In the genomic region with DNA sequence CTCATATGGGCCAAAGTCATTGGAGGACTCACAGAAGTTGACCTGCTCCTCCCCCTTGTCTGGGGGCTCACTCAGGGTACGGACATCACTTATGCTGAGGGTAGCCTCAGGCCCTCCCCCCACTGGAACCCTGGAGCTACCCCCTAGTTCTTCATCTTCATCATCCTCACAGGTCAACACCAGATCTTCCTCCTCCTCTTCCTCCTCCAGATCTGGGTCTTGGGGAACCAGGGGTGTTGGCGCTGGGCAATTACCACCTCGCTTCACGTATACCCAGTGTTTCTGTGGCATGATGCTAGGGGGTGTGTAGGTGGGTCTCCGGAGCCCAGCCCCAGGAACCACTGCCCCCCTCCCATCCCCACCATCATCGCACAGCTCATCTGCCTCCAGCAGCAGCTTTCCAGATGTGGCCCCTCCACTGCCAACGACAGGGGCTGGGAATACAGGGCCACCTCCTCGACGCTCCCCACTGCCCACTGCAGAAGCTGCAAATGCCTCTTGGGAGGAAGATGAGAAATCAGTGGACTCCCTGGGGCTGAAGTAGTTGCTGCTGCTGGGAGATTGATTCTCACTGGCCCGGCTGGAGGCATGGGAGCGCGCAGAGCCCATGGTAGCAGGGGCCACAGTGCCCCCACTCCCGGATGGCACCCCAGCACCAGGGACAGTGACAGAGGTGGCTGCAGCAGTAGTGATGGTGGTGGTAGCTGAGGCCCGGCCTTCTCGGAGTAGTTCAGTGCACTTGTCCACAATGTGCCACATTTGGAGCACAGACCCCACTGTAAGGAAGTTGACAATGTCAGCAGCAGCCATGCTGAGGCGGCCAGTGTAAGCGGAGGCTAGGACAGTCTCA, we compare ENCODE assay signal across 11 cellular contexts. TPM values are rescaled to one million over a fixed set of nuclear protein-coding genes. Genes with fewer than 3 reads are reported as not detected.
DNase-seq lines count a peak whose midpoint lies in the region; FAIRE-seq and TF ChIP-seq lines count a peak whose summit lies in the region.
"Had no signal": no experiment of that assay in that cellular context is flagged by ENCODE, and none has a peak within 500 bp of the region (broad histone marks: within the 10 kb centered on the region; RNA-seq: fewer than 3 reads in every experiment).

No MANE protein-coding gene starts in this region.

- no peak for TF ChIP-seq EP300 in esophagus muscularis mucosa (IDR thresholded peaks at IDR 0.05)

- no peak for FAIRE-seq in frontal cortex (lab: Jason Lieb, UNC)
- FAIRE-seq: A204.1, GM19239 had no signal

- TF ChIP-seq POLR2A in esophagus muscularis mucosa (IDR thresholded peaks at IDR 0.05; ENCODE audit: low read depth) (no peak), spleen (IDR thresholded peaks at IDR 0.05) (no peak)

- in situ Hi-C loops in ACHN (cut with HindIII; ENCODE audit: low pct_ligation_motif_present, low pct_unique_long_range_greater_than_20kb, low sequenced_read_pairs) = no loop called here

- peaks cover 58% of the 10 kb centered on the region for H3K4me1 Mint-ChIP-seq in T-helper 1 cell treated with Interleukin-12 subunit alpha and Interleukin-12 subunit beta and Interleukin-4 antibody, amounts not matched to agents 30 μg/mL and 1 μg/mL, for 36 hours (ENCODE audit: low read depth)

- H3K36me3 Mint-ChIP-seq in T-helper 1 cell treated with Interleukin-12 subunit alpha and Interleukin-12 subunit beta and Interleukin-4 antibody, amounts not matched to agents 30 μg/mL and 1 μg/mL, for 36 hours (ENCODE audit: low read depth) = peaks cover 64% of the 10 kb centered on the region

- H3K4me1 ChIP-seq in esophagus muscularis mucosa (peaks cover 53 to 85% (median 77%) of the 10 kb centered on the region in 4 donors), spleen (peaks cover 62 to 84% (median 78%) of the 10 kb centered on the region in 6 donors)

- TF ChIP-seq CTCF in RWPE1 (conservative IDR thresholded peaks at IDR 0.05; ENCODE audit: low read depth) = no peak
- TF ChIP-seq CTCF in esophagus muscularis mucosa (IDR thresholded peaks at IDR 0.05) = no peak
- TF ChIP-seq CTCF in spleen (IDR thresholded peaks at IDR 0.05 in 8 of 11, conservative IDR thresholded peaks at IDR 0.05 in 3 of 11) = no peak

- no peak for DNase-seq in T-helper 1 cell
- DNase-seq in RWPE1 (ENCODE audit: low spot score) = no peak
- DNase-seq in esophagus muscularis mucosa (ENCODE audit: extremely low spot score) = no peak
- DNase-seq in spleen = no peak
- DNase-seq in ACHN = no peak
- no peak for DNase-seq in frontal cortex (ENCODE audit: low spot score in 2 of 2)
- DNase-seq in DMS153 treated with DMSO at 0.1 percent for 48 hours (lab: John Stamatoyannopoulos, UW; ENCODE audit: unreplicated experiment) = no peak
- DNase-seq: NCI-H1417 treated with DMSO at 0.1 percent for 48 hours had no signal

- H3K27ac Mint-ChIP-seq in T-helper 1 cell treated with Interleukin-12 subunit alpha and Interleukin-12 subunit beta and Interleukin-4 antibody, amounts not matched to agents 30 μg/mL and 1 μg/mL, for 36 hours = peak overlapping the region; percentile 63

- H3K27me3 Mint-ChIP-seq in T-helper 1 cell treated with Interleukin-12 subunit alpha and Interleukin-12 subunit beta and Interleukin-4 antibody, amounts not matched to agents 30 μg/mL and 1 μg/mL, for 36 hours (ENCODE audit: low read depth) = no peaks in the 10 kb centered on the region

- H3K4me3 ChIP-seq in esophagus muscularis mucosa (no peak overlapping the region), spleen (peak overlapping the region in 1 of 8 donors; percentile 93)

- H3K4me3 Mint-ChIP-seq in T-helper 1 cell treated with Interleukin-12 subunit alpha and Interleukin-12 subunit beta and Interleukin-4 antibody, amounts not matched to agents 30 μg/mL and 1 μg/mL, for 36 hours = peak overlapping the region; percentile 99

- H3K27me3 ChIP-seq in esophagus muscularis mucosa (no peaks in the 10 kb centered on the region), spleen (replicated peaks in 1 of 7) (no peaks in the 10 kb centered on the region)

- POLR2A ChIA-PET in RWPE1 (lab: Yijun Ruan, JAX; ENCODE audit: low non-redundant PET) = no interaction called here

- H3K9me3 ChIP-seq in esophagus muscularis mucosa = no peaks in the 10 kb centered on the region
- no peaks in the 10 kb centered on the region for H3K9me3 ChIP-seq in spleen

- H3K36me3 ChIP-seq in esophagus muscularis mucosa = peaks cover 24 to 36% (median 33%) of the 10 kb centered on the region in 4 donors
- H3K36me3 ChIP-seq in spleen = peaks cover 2 to 59% (median 33%) of the 10 kb centered on the region in 6 donors

- 87% methylated on average over 15 of the region's 17 CpGs for WGBS in esophagus muscularis mucosa
- 85 to 96% (median 91%) methylated on average over 13 to 17 of the region's 17 CpGs for WGBS in spleen, 5 donors

- intact Hi-C loops in esophagus muscularis mucosa (cut with DNase I) (no loop called here), spleen (cut with DNase I; ENCODE audit: low total_unique reads) (no loop called here)

- CTCF ChIA-PET in RWPE1 (lab: Yijun Ruan, JAX) = interaction anchor here (0.7 to 1.5 kb wide), 3 partner anchors 11 to 523 kb away, joined by 3 to 5 read pairs (median 3); no protein-coding TSS in a partner anchor

- H3K27ac ChIP-seq in RWPE1 (peak overlapping the region; percentile 95), esophagus muscularis mucosa (replicated peaks in 1 of 4) (peak overlapping the region; percentile 89 to 96 (median 96)), spleen (peak overlapping the region in 7 of 8 donors; percentile 80 to 100 (median 100))

- no peaks in the 10 kb centered on the region for H3K9me3 Mint-ChIP-seq in T-helper 1 cell treated with Interleukin-12 subunit alpha and Interleukin-12 subunit beta and Interleukin-4 antibody, amounts not matched to agents 30 μg/mL and 1 μg/mL, for 36 hours

RNA-seq across cellular contexts. Expression of a gene that starts 1.6 kb away (rescaled TPM):
- 10 to 100 TPM; 12.9 to 24.2 (median 15.8) TPM for total RNA-seq in esophagus muscularis mucosa
- total RNA-seq in spleen = 10 to 100 TPM; 16.1 to 27.2 (median 20.1) TPM
- 10 to 100 TPM; 10.8 to 19.8 (median 15.4) TPM for polyA plus RNA-seq in spleen
- 27.3 TPM for total RNA-seq in frontal cortex

RNA-seq across cellular contexts. Expression of a gene that starts 2.1 kb away (rescaled TPM):
- total RNA-seq in esophagus muscularis mucosa (100 to 1,000 TPM in 1 of 4 donors, 10 to 100 TPM in 3; 69.8 to 150 (median 86.6) TPM), spleen (100 to 1,000 TPM; 238 to 292 (median 285) TPM), frontal cortex (10.2 TPM)
- 100 to 1,000 TPM in 1 of 3 donors, 10 to 100 TPM in 2; 42.6 to 101 (median 81.6) TPM for polyA plus RNA-seq in spleen

RNA-seq across cellular contexts. Expression of a gene that starts 6.8 kb away (rescaled TPM):
- total RNA-seq in esophagus muscularis mucosa (10 to 100 TPM; 29.5 to 51.1 (median 40.9) TPM), spleen (10 to 100 TPM; 47.6 to 76.3 (median 67.9) TPM), frontal cortex (22.8 TPM)
- 10 to 100 TPM; 47.8 to 59.3 (median 54.0) TPM for polyA plus RNA-seq in spleen

RNA-seq across cellular contexts. Expression of a gene that starts 17.2 kb away (rescaled TPM):
- 10 to 100 TPM; 38.2 to 89.3 (median 65.3) TPM for total RNA-seq in esophagus muscularis mucosa
- 100 to 1,000 TPM; 123 to 212 (median 146) TPM for total RNA-seq in spleen
- polyA plus RNA-seq in spleen = 100 to 1,000 TPM in 2 of 3 donors, 10 to 100 TPM in 1; 73.3 to 180 (median 133) TPM
- 16.3 TPM for total RNA-seq in frontal cortex

RNA-seq across cellular contexts. Expression of a gene that starts 26.6 kb away (rescaled TPM):
- 10 to 100 TPM; 29.1 to 54.2 (median 43.7) TPM for total RNA-seq in esophagus muscularis mucosa
- 10 to 100 TPM; 11.3 to 35.7 (median 26.5) TPM for total RNA-seq in spleen
- polyA plus RNA-seq in spleen = 100 to 1,000 TPM; 150 to 169 (median 158) TPM
- total RNA-seq in frontal cortex = 31.0 TPM
